ENCODE assay signal across 2 cellular contexts in the genomic region with DNA sequence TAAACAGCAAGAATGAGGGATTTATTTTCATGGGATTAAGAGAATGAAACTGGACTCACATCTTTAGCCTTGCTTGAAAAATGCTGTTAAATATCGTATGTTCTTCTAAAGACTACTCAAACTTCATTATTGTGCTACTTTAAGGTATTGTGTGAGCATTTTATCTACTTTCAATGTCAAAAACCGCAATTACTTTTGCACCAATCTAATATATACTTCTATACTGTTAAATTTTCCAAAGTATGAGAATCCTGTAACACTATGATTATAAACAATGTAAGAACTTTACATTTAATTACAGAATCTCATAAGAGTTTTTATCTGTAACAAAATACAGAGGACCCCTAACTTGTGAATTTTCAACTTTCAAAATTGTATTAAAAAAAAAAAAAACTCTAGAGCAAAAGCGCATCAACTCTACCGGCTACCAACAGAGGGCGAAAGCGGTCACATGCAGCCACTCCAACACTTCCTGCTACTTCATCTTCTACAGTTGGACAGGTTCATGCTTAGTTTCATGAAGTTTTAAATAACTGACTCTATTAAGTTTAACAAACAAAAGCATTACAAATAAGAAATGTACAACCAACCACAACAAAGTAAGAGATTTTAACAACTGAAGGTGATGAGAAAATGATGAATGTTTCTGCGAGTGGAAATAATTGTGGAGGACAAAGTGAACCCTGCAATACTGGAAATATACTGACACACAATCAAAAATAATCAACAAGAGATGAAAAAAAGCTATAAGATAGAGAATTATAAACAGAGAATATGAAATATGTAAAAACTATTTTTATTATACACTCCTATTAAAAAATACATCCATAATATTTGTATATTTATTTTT.
A peak's percentile ranks its signal among the peaks of the same experiment; 100 is the strongest.
TF ChIP-seq lines count a peak whose summit lies in the region.

No MANE protein-coding gene starts in this region.

TF ChIP-seq in GM12878, 131 proteins besides CTCF, POLR2A, EP300 and RAD21 (continued from another document):
- TF ChIP-seq, protein P1, sequence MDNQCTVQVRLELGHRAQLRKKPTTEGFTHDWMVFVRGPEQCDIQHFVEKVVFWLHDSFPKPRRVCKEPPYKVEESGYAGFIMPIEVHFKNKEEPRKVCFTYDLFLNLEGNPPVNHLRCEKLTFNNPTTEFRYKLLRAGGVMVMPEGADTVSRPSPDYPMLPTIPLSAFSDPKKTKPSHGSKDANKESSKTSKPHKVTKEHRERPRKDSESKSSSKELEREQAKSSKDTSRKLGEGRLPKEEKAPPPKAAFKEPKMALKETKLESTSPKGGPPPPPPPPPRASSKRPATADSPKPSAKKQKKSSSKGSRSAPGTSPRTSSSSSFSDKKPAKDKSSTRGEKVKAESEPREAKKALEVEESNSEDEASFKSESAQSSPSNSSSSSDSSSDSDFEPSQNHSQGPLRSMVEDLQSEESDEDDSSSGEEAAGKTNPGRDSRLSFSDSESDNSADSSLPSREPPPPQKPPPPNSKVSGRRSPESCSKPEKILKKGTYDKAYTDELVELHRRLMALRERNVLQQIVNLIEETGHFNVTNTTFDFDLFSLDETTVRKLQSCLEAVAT (IDR thresholded peaks at IDR 0.05), result no peak
- TF ChIP-seq STAT1 (conservative IDR thresholded peaks at IDR 0.05) (no peak), RUNX3 (IDR thresholded peaks at IDR 0.05; ENCODE audit: low read length) (peak; percentile 49), RAD51 (IDR thresholded peaks at IDR 0.05) (peak; percentile 17; the same call in 1 of the 2 replicates), SUZ12 (IDR thresholded peaks at IDR 0.05; ENCODE audit: unreplicated experiment) (no peak), BACH1 (IDR thresholded peaks at IDR 0.05; ENCODE audit: borderline replicate concordance) (no peak), EGR1 (IDR thresholded peaks at IDR 0.05; ENCODE audit: borderline replicate concordance in 1 of 2, low read depth in 2 of 2, low read length in 2 of 2) (no peak), ZNF24 (IDR thresholded peaks at IDR 0.05) (no peak), POLR2AphosphoS5 (IDR thresholded peaks at IDR 0.05; ENCODE audit: low read length) (no peak), SMAD1 (IDR thresholded peaks at IDR 0.05; ENCODE audit: low read depth, partially characterized antibody) (no peak), ATF7 (IDR thresholded peaks at IDR 0.05; ENCODE audit: low read depth) (0 out of 2 replicates have a peak, but pooled peaks have one; percentile 12), NFYA (IDR thresholded peaks at IDR 0.05; ENCODE audit: borderline replicate concordance, low read depth, low read length) (no peak), ZNF384 (IDR thresholded peaks at IDR 0.05; ENCODE audit: borderline replicate concordance, low read depth, low read length) (peak; percentile 95), ZNF207 (IDR thresholded peaks at IDR 0.05; ENCODE audit: borderline replicate concordance) (no peak), FOXM1 (IDR thresholded peaks at IDR 0.05; ENCODE audit: low read depth, low read length) (peak; percentile 46; the same call in 1 of the 2 replicates)
- TF ChIP-seq, protein P2, sequence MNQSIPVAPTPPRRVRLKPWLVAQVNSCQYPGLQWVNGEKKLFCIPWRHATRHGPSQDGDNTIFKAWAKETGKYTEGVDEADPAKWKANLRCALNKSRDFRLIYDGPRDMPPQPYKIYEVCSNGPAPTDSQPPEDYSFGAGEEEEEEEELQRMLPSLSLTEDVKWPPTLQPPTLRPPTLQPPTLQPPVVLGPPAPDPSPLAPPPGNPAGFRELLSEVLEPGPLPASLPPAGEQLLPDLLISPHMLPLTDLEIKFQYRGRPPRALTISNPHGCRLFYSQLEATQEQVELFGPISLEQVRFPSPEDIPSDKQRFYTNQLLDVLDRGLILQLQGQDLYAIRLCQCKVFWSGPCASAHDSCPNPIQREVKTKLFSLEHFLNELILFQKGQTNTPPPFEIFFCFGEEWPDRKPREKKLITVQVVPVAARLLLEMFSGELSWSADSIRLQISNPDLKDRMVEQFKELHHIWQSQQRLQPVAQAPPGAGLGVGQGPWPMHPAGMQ (IDR thresholded peaks at IDR 0.05; ENCODE audit: borderline replicate concordance), result no peak
- TF ChIP-seq, protein P3, sequence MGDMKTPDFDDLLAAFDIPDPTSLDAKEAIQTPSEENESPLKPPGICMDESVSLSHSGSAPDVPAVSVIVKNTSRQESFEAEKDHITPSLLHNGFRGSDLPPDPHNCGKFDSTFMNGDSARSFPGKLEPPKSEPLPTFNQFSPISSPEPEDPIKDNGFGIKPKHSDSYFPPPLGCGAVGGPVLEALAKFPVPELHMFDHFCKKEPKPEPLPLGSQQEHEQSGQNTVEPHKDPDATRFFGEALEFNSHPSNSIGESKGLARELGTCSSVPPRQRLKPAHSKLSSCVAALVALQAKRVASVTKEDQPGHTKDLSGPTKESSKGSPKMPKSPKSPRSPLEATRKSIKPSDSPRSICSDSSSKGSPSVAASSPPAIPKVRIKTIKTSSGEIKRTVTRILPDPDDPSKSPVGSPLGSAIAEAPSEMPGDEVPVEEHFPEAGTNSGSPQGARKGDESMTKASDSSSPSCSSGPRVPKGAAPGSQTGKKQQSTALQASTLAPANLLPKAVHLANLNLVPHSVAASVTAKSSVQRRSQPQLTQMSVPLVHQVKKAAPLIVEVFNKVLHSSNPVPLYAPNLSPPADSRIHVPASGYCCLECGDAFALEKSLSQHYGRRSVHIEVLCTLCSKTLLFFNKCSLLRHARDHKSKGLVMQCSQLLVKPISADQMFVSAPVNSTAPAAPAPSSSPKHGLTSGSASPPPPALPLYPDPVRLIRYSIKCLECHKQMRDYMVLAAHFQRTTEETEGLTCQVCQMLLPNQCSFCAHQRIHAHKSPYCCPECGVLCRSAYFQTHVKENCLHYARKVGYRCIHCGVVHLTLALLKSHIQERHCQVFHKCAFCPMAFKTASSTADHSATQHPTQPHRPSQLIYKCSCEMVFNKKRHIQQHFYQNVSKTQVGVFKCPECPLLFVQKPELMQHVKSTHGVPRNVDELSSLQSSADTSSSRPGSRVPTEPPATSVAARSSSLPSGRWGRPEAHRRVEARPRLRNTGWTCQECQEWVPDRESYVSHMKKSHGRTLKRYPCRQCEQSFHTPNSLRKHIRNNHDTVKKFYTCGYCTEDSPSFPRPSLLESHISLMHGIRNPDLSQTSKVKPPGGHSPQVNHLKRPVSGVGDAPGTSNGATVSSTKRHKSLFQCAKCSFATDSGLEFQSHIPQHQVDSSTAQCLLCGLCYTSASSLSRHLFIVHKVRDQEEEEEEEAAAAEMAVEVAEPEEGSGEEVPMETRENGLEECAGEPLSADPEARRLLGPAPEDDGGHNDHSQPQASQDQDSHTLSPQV (IDR thresholded peaks at IDR 0.05), result no peak
- TF ChIP-seq, protein P4, sequence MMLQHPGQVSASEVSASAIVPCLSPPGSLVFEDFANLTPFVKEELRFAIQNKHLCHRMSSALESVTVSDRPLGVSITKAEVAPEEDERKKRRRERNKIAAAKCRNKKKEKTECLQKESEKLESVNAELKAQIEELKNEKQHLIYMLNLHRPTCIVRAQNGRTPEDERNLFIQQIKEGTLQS (IDR thresholded peaks at IDR 0.05; ENCODE audit: borderline replicate concordance, extremely low read depth, low read depth, low read length), result no peak
- TF ChIP-seq, protein P5, sequence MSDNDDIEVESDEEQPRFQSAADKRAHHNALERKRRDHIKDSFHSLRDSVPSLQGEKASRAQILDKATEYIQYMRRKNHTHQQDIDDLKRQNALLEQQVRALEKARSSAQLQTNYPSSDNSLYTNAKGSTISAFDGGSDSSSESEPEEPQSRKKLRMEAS (IDR thresholded peaks at IDR 0.05; ENCODE audit: low read depth, low read length), result no peak
- TF ChIP-seq, protein P6, sequence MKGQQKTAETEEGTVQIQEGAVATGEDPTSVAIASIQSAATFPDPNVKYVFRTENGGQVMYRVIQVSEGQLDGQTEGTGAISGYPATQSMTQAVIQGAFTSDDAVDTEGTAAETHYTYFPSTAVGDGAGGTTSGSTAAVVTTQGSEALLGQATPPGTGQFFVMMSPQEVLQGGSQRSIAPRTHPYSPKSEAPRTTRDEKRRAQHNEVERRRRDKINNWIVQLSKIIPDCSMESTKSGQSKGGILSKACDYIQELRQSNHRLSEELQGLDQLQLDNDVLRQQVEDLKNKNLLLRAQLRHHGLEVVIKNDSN (IDR thresholded peaks at IDR 0.05; ENCODE audit: borderline replicate concordance, extremely low read length, insufficient read depth, low read depth, low read length), result peak; percentile 13
TF ChIP-seq in GM12878: peak in this region for 10.

TF ChIP-seq in liver, 16 proteins besides CTCF, POLR2A, EP300 and RAD21 (continued from another document):
- TF ChIP-seq, protein P7, sequence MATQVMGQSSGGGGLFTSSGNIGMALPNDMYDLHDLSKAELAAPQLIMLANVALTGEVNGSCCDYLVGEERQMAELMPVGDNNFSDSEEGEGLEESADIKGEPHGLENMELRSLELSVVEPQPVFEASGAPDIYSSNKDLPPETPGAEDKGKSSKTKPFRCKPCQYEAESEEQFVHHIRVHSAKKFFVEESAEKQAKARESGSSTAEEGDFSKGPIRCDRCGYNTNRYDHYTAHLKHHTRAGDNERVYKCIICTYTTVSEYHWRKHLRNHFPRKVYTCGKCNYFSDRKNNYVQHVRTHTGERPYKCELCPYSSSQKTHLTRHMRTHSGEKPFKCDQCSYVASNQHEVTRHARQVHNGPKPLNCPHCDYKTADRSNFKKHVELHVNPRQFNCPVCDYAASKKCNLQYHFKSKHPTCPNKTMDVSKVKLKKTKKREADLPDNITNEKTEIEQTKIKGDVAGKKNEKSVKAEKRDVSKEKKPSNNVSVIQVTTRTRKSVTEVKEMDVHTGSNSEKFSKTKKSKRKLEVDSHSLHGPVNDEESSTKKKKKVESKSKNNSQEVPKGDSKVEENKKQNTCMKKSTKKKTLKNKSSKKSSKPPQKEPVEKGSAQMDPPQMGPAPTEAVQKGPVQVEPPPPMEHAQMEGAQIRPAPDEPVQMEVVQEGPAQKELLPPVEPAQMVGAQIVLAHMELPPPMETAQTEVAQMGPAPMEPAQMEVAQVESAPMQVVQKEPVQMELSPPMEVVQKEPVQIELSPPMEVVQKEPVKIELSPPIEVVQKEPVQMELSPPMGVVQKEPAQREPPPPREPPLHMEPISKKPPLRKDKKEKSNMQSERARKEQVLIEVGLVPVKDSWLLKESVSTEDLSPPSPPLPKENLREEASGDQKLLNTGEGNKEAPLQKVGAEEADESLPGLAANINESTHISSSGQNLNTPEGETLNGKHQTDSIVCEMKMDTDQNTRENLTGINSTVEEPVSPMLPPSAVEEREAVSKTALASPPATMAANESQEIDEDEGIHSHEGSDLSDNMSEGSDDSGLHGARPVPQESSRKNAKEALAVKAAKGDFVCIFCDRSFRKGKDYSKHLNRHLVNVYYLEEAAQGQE (IDR thresholded peaks at IDR 0.05), result no peak
- TF ChIP-seq YY1 (IDR thresholded peaks at IDR 0.05) (no peak), FOXA2 (IDR thresholded peaks at IDR 0.05) (no peak), SP1 (IDR thresholded peaks at IDR 0.05) (no peak), RXRA (IDR thresholded peaks at IDR 0.05) (no peak)
